9 cellular contexts compared by ENCODE assay signal in the genomic region with DNA sequence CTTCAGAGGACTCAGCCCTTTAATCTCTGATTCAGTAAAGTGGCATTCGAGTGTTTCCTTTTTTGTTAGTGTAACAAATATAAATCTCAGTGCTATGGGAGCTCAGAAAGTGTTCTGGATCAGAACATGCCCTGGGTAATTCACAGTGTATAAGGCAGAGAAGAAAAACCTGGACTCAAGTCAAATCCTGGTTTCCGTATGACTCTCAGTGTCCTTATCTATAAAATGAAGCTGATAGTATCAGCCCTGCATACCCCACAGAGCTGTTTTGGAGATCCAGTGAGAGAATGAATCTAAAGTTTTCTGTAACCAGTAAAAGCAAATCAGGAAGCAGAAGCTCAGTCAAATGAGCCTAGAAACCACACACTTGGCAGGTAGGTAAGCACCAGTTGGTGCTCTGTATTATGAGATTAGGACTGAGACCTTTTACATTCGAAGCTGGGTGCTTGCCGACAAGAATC.
DNase-seq lines count a peak whose midpoint lies in the region; ATAC-seq lines count a peak whose summit lies in the region.
"Had no signal": no experiment of that assay in that cellular context is flagged by ENCODE, and none has a peak within 500 bp of the region (broad histone marks: within the 10 kb centered on the region; RNA-seq: fewer than 3 reads in every experiment).

No MANE protein-coding gene starts in this region.

- H3K9me3 ChIP-seq in HAP-1: no peaks in the 10 kb centered on the region

- H3K27ac Mint-ChIP-seq in activated T-helper 2 cell treated with anti-CD3 and anti-CD28 coated beads, Interferon-gamma antibody, Interleukin-2, Interleukin-4, amounts not matched to agents 10 μg/mL and 5 μg/mL and 100 μg/mL, durations not matched to agents 14 hours and 24 hours and 36 hours: peak overlapping the region; percentile 74

- H3K27me3 ChIP-seq in HAP-1 (ENCODE audit: low read depth): no peaks in the 10 kb centered on the region

- peaks cover 21% of the 10 kb centered on the region for H3K9me3 Mint-ChIP-seq in activated T-helper 2 cell treated with anti-CD3 and anti-CD28 coated beads, Interferon-gamma antibody, Interleukin-2, Interleukin-4, amounts not matched to agents 10 μg/mL and 5 μg/mL and 100 μg/mL, durations not matched to agents 14 hours and 24 hours and 36 hours

- intact Hi-C loops in activated T-helper 2 cell treated with anti-CD3 and anti-CD28 coated beads, Interferon-gamma antibody, Interleukin-2, Interleukin-4, amounts not matched to agents 10 μg/mL and 5 μg/mL and 100 μg/mL, durations not matched to agents 14 hours and 24 hours and 36 hours (cut with micrococcal nuclease): loop anchor here (10.0 kb wide), 1 partner anchor 1276 kb away; no protein-coding TSS in a partner anchor

- ATAC-seq in left lobe of liver: peak; percentile 5
- ATAC-seq in HG02973 (IDR thresholded peaks at IDR 0.05; ENCODE audit: unreplicated experiment): no peak
- ATAC-seq: esophagus mucosa had no signal

- DNase-seq in AG20443 (ENCODE audit: low spot score) (peak; percentile 18), HS-27A (ENCODE audit: low read depth) (peak; percentile 29), left lobe of liver (ENCODE audit: low spot score) (no peak), D341Med (ENCODE audit: low spot score) (no peak), HAP-1 (ENCODE audit: low spot score in 2 of 2) (no peak), SKM-1 treated with dmso at 0.1 percent for 144 hours (lab: John Stamatoyannopoulos, UW; ENCODE audit: unreplicated experiment) (no peak)
- no peak for DNase-seq in activated T-helper 2 cell treated with anti-CD3 and anti-CD28 coated beads, Interferon-gamma antibody, Interleukin-2, Interleukin-4, amounts not matched to agents 10 μg/mL and 5 μg/mL and 100 μg/mL, durations not matched to agents 14 hours and 24 hours and 36 hours (ENCODE audit: low spot score)

- peaks cover 72% of the 10 kb centered on the region for H3K4me1 Mint-ChIP-seq in activated T-helper 2 cell treated with anti-CD3 and anti-CD28 coated beads, Interferon-gamma antibody, Interleukin-2, Interleukin-4, amounts not matched to agents 10 μg/mL and 5 μg/mL and 100 μg/mL, durations not matched to agents 14 hours and 24 hours and 36 hours (ENCODE audit: low read depth)

- H3K36me3 Mint-ChIP-seq in activated T-helper 2 cell treated with anti-CD3 and anti-CD28 coated beads, Interferon-gamma antibody, Interleukin-2, Interleukin-4, amounts not matched to agents 10 μg/mL and 5 μg/mL and 100 μg/mL, durations not matched to agents 14 hours and 24 hours and 36 hours (ENCODE audit: low read depth): peaks cover 57% of the 10 kb centered on the region

- peaks cover 1% of the 10 kb centered on the region; the same call in 1 of the 2 replicates for H3K4me1 ChIP-seq in HAP-1

- H3K27me3 Mint-ChIP-seq in activated T-helper 2 cell treated with anti-CD3 and anti-CD28 coated beads, Interferon-gamma antibody, Interleukin-2, Interleukin-4, amounts not matched to agents 10 μg/mL and 5 μg/mL and 100 μg/mL, durations not matched to agents 14 hours and 24 hours and 36 hours (ENCODE audit: low read depth): no peaks in the 10 kb centered on the region

- no peaks in the 10 kb centered on the region for H3K36me3 ChIP-seq in HAP-1 (replicated peaks)

- in situ Hi-C loops in HAP-1 (cut with MboI; ENCODE audit: low sequenced_read_pairs): no loop called here

- no peak overlapping the region for H3K4me3 Mint-ChIP-seq in activated T-helper 2 cell treated with anti-CD3 and anti-CD28 coated beads, Interferon-gamma antibody, Interleukin-2, Interleukin-4, amounts not matched to agents 10 μg/mL and 5 μg/mL and 100 μg/mL, durations not matched to agents 14 hours and 24 hours and 36 hours (ENCODE audit: low read depth)

- H3K4me3 ChIP-seq in HAP-1: no peak overlapping the region

Comparison
In these comparisons a context has a peak if more than half of its experiments do, and no peak if none do; other contexts are left out.
1. DNase-seq: peak in AG20443 (single experiment) and HS-27A (single experiment); none in activated T-helper 2 cell treated with anti-CD3 and anti-CD28 coated beads, Interferon-gamma antibody, Interleukin-2, Interleukin-4, amounts not matched to agents 10 μg/mL and 5 μg/mL and 100 μg/mL, durations not matched to agents 14 hours and 24 hours and 36 hours (single experiment), left lobe of liver (single experiment), D341Med (single experiment), HAP-1 (0 of 2) and SKM-1 treated with dmso at 0.1 percent for 144 hours (single experiment).